ENCODE assay signal across 9 cellular contexts in genomic region chr3:38210141-38210757, GRCh38. TPM values are rescaled to one million over a fixed set of nuclear protein-coding genes. Genes with fewer than 3 reads are reported as not detected.
DNase-seq lines count a peak whose midpoint lies in the region; ATAC-seq and TF ChIP-seq lines count a peak whose summit lies in the region.
"Had no signal": no experiment of that assay in that cellular context is flagged by ENCODE, and none has a peak within 500 bp of the region (broad histone marks: within the 10 kb centered on the region; RNA-seq: fewer than 3 reads in every experiment).

No MANE protein-coding gene starts in this region.

- no peak overlapping the region for H3K27ac ChIP-seq in foreskin keratinocyte

- H3K36me3 Mint-ChIP-seq in central memory CD8-positive, alpha-beta T cell (ENCODE audit: insufficient read depth) = peaks cover 5% of the 10 kb centered on the region

- H3K27ac Mint-ChIP-seq in central memory CD8-positive, alpha-beta T cell (ENCODE audit: low read depth) = no peak overlapping the region

- DNase-seq in central memory CD8-positive, alpha-beta T cell (ENCODE audit: low spot score in 2 of 2) = no peak
- DNase-seq in foreskin keratinocyte = no peak
- DNase-seq in foreskin fibroblast = no peak
- no peak for DNase-seq in left ventricle myocardium superior
- DNase-seq: hippocampal formation had no signal

- TF ChIP-seq CTCF in foreskin keratinocyte (conservative IDR thresholded peaks at IDR 0.05) (no peak), foreskin fibroblast (IDR thresholded peaks at IDR 0.05; ENCODE audit: low read depth, low read length) (no peak)

- peaks cover 29% of the 10 kb centered on the region for H3K4me1 ChIP-seq in foreskin keratinocyte

- no peak overlapping the region for H3K4me3 Mint-ChIP-seq in central memory CD8-positive, alpha-beta T cell

- H3K27me3 Mint-ChIP-seq in central memory CD8-positive, alpha-beta T cell = no peaks in the 10 kb centered on the region

- no peaks in the 10 kb centered on the region for H3K9me3 Mint-ChIP-seq in central memory CD8-positive, alpha-beta T cell

- no peak overlapping the region for H3K4me3 ChIP-seq in foreskin fibroblast (ENCODE audit: low read depth in 1 of 2, low read length in 2 of 2)

- no peaks in the 10 kb centered on the region for H3K27me3 ChIP-seq in foreskin keratinocyte

- ATAC-seq in GM18520 (IDR thresholded peaks at IDR 0.05; ENCODE audit: unreplicated experiment) = peak; percentile 63
- ATAC-seq in GM21360 (IDR thresholded peaks at IDR 0.05; ENCODE audit: unreplicated experiment) = peak; percentile 84
- peak; percentile 81 for ATAC-seq in HG03095 (IDR thresholded peaks at IDR 0.05; ENCODE audit: unreplicated experiment)
- peak; percentile 58 for ATAC-seq in central memory CD8-positive, alpha-beta T cell (replicated peaks; ENCODE audit: extremely low read depth, poor library complexity, severe bottlenecking)
- ATAC-seq in foreskin keratinocyte = no peak
- no peak for ATAC-seq in GM18519 (IDR thresholded peaks at IDR 0.05; ENCODE audit: low FRiP score, unreplicated experiment)
- ATAC-seq in left ventricle myocardium superior = no peak

- H3K4me1 Mint-ChIP-seq in central memory CD8-positive, alpha-beta T cell = peaks cover 61% of the 10 kb centered on the region

- intact Hi-C loops in left ventricle myocardium superior (cut with micrococcal nuclease) = no loop called here

RNA-seq across cellular contexts. Expression of gene OXSR1, which starts 44.9 kb away (rescaled TPM):
- total RNA-seq in foreskin keratinocyte (64.4 and 64.7 TPM in 2 replicates), left ventricle myocardium superior (22.4 TPM)
- polyA plus RNA-seq in foreskin keratinocyte = 21.8 and 24.8 TPM in 2 replicates

RNA-seq across cellular contexts. Expression of gene SLC22A13, which starts 55.4 kb away (rescaled TPM):
- total RNA-seq in foreskin keratinocyte (0.17 and 0.21 TPM in 2 replicates), left ventricle myocardium superior (not detected)
- polyA plus RNA-seq in foreskin keratinocyte = 0.03 TPM in 1 of 2 replicates, not detected in the other

Comparison
In these comparisons a context has a peak if more than half of its experiments do, and no peak if none do; other contexts are left out.
1. ATAC-seq: peak in GM18520 (single experiment), GM21360 (single experiment), HG03095 (single experiment) and central memory CD8-positive, alpha-beta T cell (single experiment); none in foreskin keratinocyte (single experiment), GM18519 (single experiment) and left ventricle myocardium superior (single experiment).